1 cellular context compared by ENCODE assay signal in genomic region chr21:45548711-45549491, GRCh38.
TF ChIP-seq lines count a peak whose summit lies in the region.

No MANE protein-coding gene starts in this region.

TF ChIP-seq in SK-N-SH treated with all-trans-retinoic acid at 6 μM for 48 hours, 23 proteins besides CTCF, POLR2A, EP300 and RAD21 (continued from another document):
- no peak for TF ChIP-seq PATZ1 (CRISPR knock-in tag; IDR thresholded peaks at IDR 0.05; ENCODE audit: borderline replicate concordance)
- no peak for TF ChIP-seq ZFP3 (CRISPR knock-in tag; IDR thresholded peaks at IDR 0.05)
- TF ChIP-seq GLIS3 (CRISPR knock-in tag; IDR thresholded peaks at IDR 0.05): no peak
- no peak for TF ChIP-seq ISL1 (CRISPR knock-in tag; IDR thresholded peaks at IDR 0.05)
- TF ChIP-seq TOX (CRISPR knock-in tag; IDR thresholded peaks at IDR 0.05; ENCODE audit: borderline replicate concordance): no peak
TF ChIP-seq in SK-N-SH treated with all-trans-retinoic acid at 6 μM for 48 hours: peak in this region for 0.
